4 cellular contexts compared by ENCODE assay signal in genomic region chr14:19027895-19028294, GRCh38.
DNase-seq lines count a peak whose midpoint lies in the region; ATAC-seq and TF ChIP-seq lines count a peak whose summit lies in the region.
"Not testable (repeated sequence)": the region's sequence is repeated elsewhere in the genome, so short reads cannot be mapped to it uniquely, and the experiment has no call there.

No MANE protein-coding gene starts in this region.

- not testable (repeated sequence) for H3K36me3 ChIP-seq in lower lobe of right lung

- H3K27ac ChIP-seq in lower lobe of right lung: not testable (repeated sequence)

- peak; percentile 53 for DNase-seq in activated effector memory CD4-positive, alpha-beta T cell treated with anti-CD3 and anti-CD28 coated beads, Interleukin-2, amount 50 U/mL, for 16 hours
- DNase-seq in Right ventricle myocardium inferior (ENCODE audit: missing footprints): peak; percentile 17
- DNase-seq in left cardiac atrium: peak; percentile 7
- peak; percentile 10 for DNase-seq in lower lobe of right lung

- H3K27me3 ChIP-seq in lower lobe of right lung (ENCODE audit: low read depth): not testable (repeated sequence)

- intact Hi-C loops in Right ventricle myocardium inferior (cut with DNase I); left cardiac atrium (cut with DNase I); lower lobe of right lung (cut with DNase I): not testable (repeated sequence)

- not testable (repeated sequence) for H3K4me3 ChIP-seq in lower lobe of right lung

- ATAC-seq in Right ventricle myocardium inferior, left cardiac atrium, lower lobe of right lung: not testable (repeated sequence)

- not testable (repeated sequence) for TF ChIP-seq CTCF in lower lobe of right lung (IDR thresholded peaks at IDR 0.05)

- H3K4me1 ChIP-seq in lower lobe of right lung: not testable (repeated sequence)

- not testable (repeated sequence) for H3K9me3 ChIP-seq in lower lobe of right lung
